Comparison of ENCODE assay signal across 11 cellular contexts in the genomic region with DNA sequence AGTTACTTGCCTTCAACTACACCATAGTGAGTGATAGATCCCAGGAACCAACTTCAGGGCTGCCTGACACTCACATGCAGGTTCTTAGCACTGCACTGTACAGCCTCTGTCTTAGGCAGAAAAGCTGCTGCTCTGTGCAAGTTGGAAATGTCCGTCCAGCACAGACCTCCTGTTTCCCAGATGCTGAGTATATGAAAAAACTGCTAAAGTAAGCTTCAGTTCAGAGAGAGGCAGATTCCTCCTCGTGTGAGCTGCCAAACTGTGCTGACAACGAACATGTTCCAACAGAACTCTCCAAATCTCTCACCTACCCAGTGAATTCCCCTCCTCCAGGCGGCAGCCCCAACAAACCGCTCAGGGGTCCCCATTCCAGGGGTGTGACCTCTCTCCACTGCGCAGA.
"Had no signal": no experiment of that assay in that cellular context is flagged by ENCODE, and none has a peak within 500 bp of the region (broad histone marks: within the 10 kb centered on the region; RNA-seq: fewer than 3 reads in every experiment).

No MANE protein-coding gene starts in this region.

- H3K27me3 ChIP-seq: ascending aorta, cardiac muscle cell, pancreas had no signal

- H3K27ac ChIP-seq: ascending aorta, cardiac muscle cell, pancreas had no signal

- H3K27me3 Mint-ChIP-seq: activated CD4-positive, alpha-beta memory T cell treated with anti-CD3 and anti-CD28 coated beads, Interleukin-2, amount 10 ng/mL, durations not matched to agents 7 days and 5 days had no signal

- H3K4me3 Mint-ChIP-seq: activated CD4-positive, alpha-beta memory T cell treated with anti-CD3 and anti-CD28 coated beads, Interleukin-2, amount 10 ng/mL, durations not matched to agents 7 days and 5 days; activated CD4-positive, alpha-beta T cell treated with anti-CD3 and anti-CD28 coated beads for 36 hours; stimulated activated effector memory CD8-positive, alpha-beta T cell treated with anti-CD3 and anti-CD28 coated beads, Interleukin-12 subunit alpha, Interleukin-12 subunit beta, amount 100 ng/mL, for 72 hours had no signal

- H3K36me3 ChIP-seq: ascending aorta, cardiac muscle cell, pancreas had no signal

- DNase-seq: activated CD4-positive, alpha-beta memory T cell treated with anti-CD3 and anti-CD28 coated beads, Interleukin-2, amount 10 ng/mL, durations not matched to agents 7 days and 5 days; activated CD4-positive, alpha-beta T cell treated with anti-CD3 and anti-CD28 coated beads for 36 hours; activated naive CD4-positive, alpha-beta T cell; effector CD8-positive, alpha-beta T cell; hypothalamus; pancreas; small intestine; T-helper 9 cell had no signal

- H3K4me1 ChIP-seq: ascending aorta, pancreas had no signal

- H3K27ac Mint-ChIP-seq: activated CD4-positive, alpha-beta memory T cell treated with anti-CD3 and anti-CD28 coated beads, Interleukin-2, amount 10 ng/mL, durations not matched to agents 7 days and 5 days; activated CD4-positive, alpha-beta T cell treated with anti-CD3 and anti-CD28 coated beads for 36 hours; stimulated activated effector memory CD8-positive, alpha-beta T cell treated with anti-CD3 and anti-CD28 coated beads, Interleukin-12 subunit alpha, Interleukin-12 subunit beta, amount 100 ng/mL, for 72 hours had no signal

- H3K9me3 ChIP-seq: ascending aorta, pancreas had no signal

- H3K4me3 ChIP-seq: ascending aorta, cardiac muscle cell, pancreas had no signal

- H3K4me1 Mint-ChIP-seq: activated CD4-positive, alpha-beta memory T cell treated with anti-CD3 and anti-CD28 coated beads, Interleukin-2, amount 10 ng/mL, durations not matched to agents 7 days and 5 days had no signal
